8 cellular contexts compared by ENCODE assay signal in genomic region chr2:177212895-177213856, GRCh38. TPM values are rescaled to one million over a fixed set of nuclear protein-coding genes. Genes with fewer than 3 reads are reported as not detected.
DNase-seq lines count a peak whose midpoint lies in the region; ATAC-seq and TF ChIP-seq lines count a peak whose summit lies in the region.

No MANE protein-coding gene starts in this region.

- H3K4me1 Mint-ChIP-seq in CD8-positive, alpha-beta T cell (ENCODE audit: low read depth), result peaks cover 55% of the 10 kb centered on the region
- H3K4me1 Mint-ChIP-seq in activated CD8-positive, alpha-beta T cell treated with anti-CD3 and anti-CD28 coated beads for 36 hours (ENCODE audit: low read depth), result peaks cover 34% of the 10 kb centered on the region

- TF ChIP-seq CTCF in CD8-positive, alpha-beta T cell (IDR thresholded peaks at IDR 0.05), result no peak
- TF ChIP-seq CTCF in activated CD8-positive, alpha-beta T cell treated with anti-CD3 and anti-CD28 coated beads for 36 hours (IDR thresholded peaks at IDR 0.05), result no peak

- peaks cover 51% of the 10 kb centered on the region for H3K36me3 Mint-ChIP-seq in CD8-positive, alpha-beta T cell
- peaks cover 56% of the 10 kb centered on the region for H3K36me3 Mint-ChIP-seq in activated CD8-positive, alpha-beta T cell treated with anti-CD3 and anti-CD28 coated beads for 36 hours (ENCODE audit: low read depth)

- H3K27me3 Mint-ChIP-seq in CD8-positive, alpha-beta T cell (ENCODE audit: low read depth), result no peaks in the 10 kb centered on the region
- H3K27me3 Mint-ChIP-seq in activated CD8-positive, alpha-beta T cell treated with anti-CD3 and anti-CD28 coated beads for 36 hours, result no peaks in the 10 kb centered on the region

- CTCF ChIA-PET in CD8-positive, alpha-beta T cell (lab: Charles Lee), result interaction anchor here (1.4 to 1.6 kb wide), 2 partner anchors 51 to 120 kb away, joined by 4 to 15 read pairs; partner anchors contain the start of gene NFE2L2
- CTCF ChIA-PET in activated CD8-positive, alpha-beta T cell treated with anti-CD3 and anti-CD28 coated beads for 36 hours (lab: Charles Lee), result interaction anchor here (1.0 to 2.8 kb wide), 6 partner anchors 15 to 51 kb away, joined by 3 to 17 read pairs (median 10); partner anchors contain the start of gene NFE2L2

- no peaks in the 10 kb centered on the region for H3K27me3 ChIP-seq in CD8-positive, alpha-beta T cell (ENCODE audit: insufficient read depth, low read length)
- H3K27me3 ChIP-seq in ectodermal cell (ENCODE audit: control insufficient read depth, insufficient read depth, low read length, poor library complexity, severe bottlenecking), result no peaks in the 10 kb centered on the region

- H3K27ac ChIP-seq in CD8-positive, alpha-beta T cell (ENCODE audit: low read depth, low read length), result peak overlapping the region; percentile 100
- peak overlapping the region; percentile 99 for H3K27ac ChIP-seq in ectodermal cell (ENCODE audit: insufficient read depth, low read depth, low read length, poor library complexity, severe bottlenecking)

- ATAC-seq in CD8-positive, alpha-beta T cell, result peak; percentile 42
- ATAC-seq in GM19455 (IDR thresholded peaks at IDR 0.05; ENCODE audit: unreplicated experiment), result peak; percentile 55
- peak; percentile 20 for ATAC-seq in HG03575 (IDR thresholded peaks at IDR 0.05; ENCODE audit: extremely low read depth, insufficient number of reproducible peaks, low FRiP score, unreplicated experiment)
- ATAC-seq in activated CD8-positive, alpha-beta T cell treated with anti-CD3 and anti-CD28 coated beads for 36 hours, result peak; percentile 61

- intact Hi-C loops in CD8-positive, alpha-beta T cell (cut with DNase I, micrococcal nuclease), result loop anchor here (1.0 to 5.0 kb wide), 12 partner anchors 14 to 1239 kb away; partner anchors contain the start of genes AGPS (in 1 of the 2), LNPK (in 1 of the 2), NFE2L2 (in 1 of the 2) and PJVK (in 1 of the 2)
- intact Hi-C loops in activated CD8-positive, alpha-beta T cell treated with anti-CD3 and anti-CD28 coated beads for 36 hours (cut with micrococcal nuclease), result loop anchor here (2.0 kb wide), 1 partner anchor 52 kb away; the partner anchor contains the start of gene NFE2L2

- peak overlapping the region; percentile 100 for H3K27ac Mint-ChIP-seq in CD8-positive, alpha-beta T cell
- peak overlapping the region; percentile 98 for H3K27ac Mint-ChIP-seq in activated CD8-positive, alpha-beta T cell treated with anti-CD3 and anti-CD28 coated beads for 36 hours

- 1% methylated on average over 72 to 73 of the region's 74 CpGs for WGBS in ectodermal cell, 2 experiments

- H3K9me3 ChIP-seq in CD8-positive, alpha-beta T cell (ENCODE audit: low read length), result no peaks in the 10 kb centered on the region
- no peaks in the 10 kb centered on the region for H3K9me3 ChIP-seq in ectodermal cell (ENCODE audit: control insufficient read depth, low read length)

- no peaks in the 10 kb centered on the region for H3K9me3 Mint-ChIP-seq in CD8-positive, alpha-beta T cell
- H3K9me3 Mint-ChIP-seq in activated CD8-positive, alpha-beta T cell treated with anti-CD3 and anti-CD28 coated beads for 36 hours, result no peaks in the 10 kb centered on the region

- H3K4me3 Mint-ChIP-seq in CD8-positive, alpha-beta T cell, result peak overlapping the region; percentile 88
- H3K4me3 Mint-ChIP-seq in activated CD8-positive, alpha-beta T cell treated with anti-CD3 and anti-CD28 coated beads for 36 hours, result peak overlapping the region; percentile 88

- DNase-seq in CD8-positive, alpha-beta T cell, result peak; percentile 82 to 92 (median 88)
- DNase-seq in NCI-H82 treated with DMSO at 0.1 percent for 48 hours (lab: John Stamatoyannopoulos, UW; ENCODE audit: unreplicated experiment) (peak; percentile 68), medulla oblongata (ENCODE audit: extremely low spot score) (peak; percentile 79)
- peak; percentile 96 for DNase-seq in activated CD8-positive, alpha-beta T cell treated with anti-CD3 and anti-CD28 coated beads for 36 hours
- DNase-seq in stimulated activated CD4-positive, alpha-beta T cell treated with anti-CD3 and anti-CD28 coated beads, TNF-alpha, amount 100 ng/mL, for 4 hours (ENCODE audit: low read depth in 3 of 3), result peak; percentile 82 to 90 (median 87)

- POLR2A ChIA-PET in CD8-positive, alpha-beta T cell (lab: Charles Lee), result interaction anchor here (0.8 to 4.7 kb wide), 12 partner anchors 9 to 58 kb away, joined by 3 to 129 read pairs (median 3); partner anchors contain the start of gene NFE2L2
- POLR2A ChIA-PET in activated CD8-positive, alpha-beta T cell treated with anti-CD3 and anti-CD28 coated beads for 36 hours (lab: Charles Lee), result interaction anchor here (0.6 to 3.1 kb wide), 18 partner anchors 9 to 290 kb away, joined by 3 to 54 read pairs (median 5); partner anchors contain the start of gene NFE2L2

- peaks cover 20% of the 10 kb centered on the region for H3K36me3 ChIP-seq in CD8-positive, alpha-beta T cell (ENCODE audit: insufficient read depth, low read length)
- peaks cover 22% of the 10 kb centered on the region for H3K36me3 ChIP-seq in ectodermal cell (ENCODE audit: control insufficient read depth, insufficient read depth, low read length)

- peaks cover 57% of the 10 kb centered on the region for H3K4me1 ChIP-seq in CD8-positive, alpha-beta T cell (ENCODE audit: insufficient read depth, low read length)
- peaks cover 5% of the 10 kb centered on the region for H3K4me1 ChIP-seq in ectodermal cell (ENCODE audit: control insufficient read depth, insufficient read depth, low read length)

- peak overlapping the region; percentile 80 for H3K4me3 ChIP-seq in CD8-positive, alpha-beta T cell (ENCODE audit: low read depth, low read length)
- H3K4me3 ChIP-seq in ectodermal cell (ENCODE audit: insufficient read depth, low read depth, low read length), result peak overlapping the region; percentile 95

RNA-seq across cellular contexts. Expression of gene HNRNPA3, which starts 0.6 kb away (rescaled TPM):
- 100 to 1,000 TPM; 144 to 160 TPM for total RNA-seq in CD8-positive, alpha-beta T cell
- total RNA-seq in activated CD8-positive, alpha-beta T cell treated with anti-CD3 and anti-CD28 coated beads for 36 hours, result 100 to 1,000 TPM; 292 to 308 TPM
- polyA plus RNA-seq in ectodermal cell (2013, experiment 1 of 4), result 485 TPM
- 446 TPM for polyA plus RNA-seq in ectodermal cell (2013, experiment 2 of 4)
- polyA plus RNA-seq in ectodermal cell (2013, experiment 3 of 4), result 245 TPM
- polyA plus RNA-seq in ectodermal cell (2013, experiment 4 of 4), result 269 TPM

RNA-seq across cellular contexts. Expression of gene NFE2L2, which starts 51.4 kb away (rescaled TPM):
- total RNA-seq in CD8-positive, alpha-beta T cell, result 10 to 100 TPM; 81.7 to 88.7 TPM
- total RNA-seq in activated CD8-positive, alpha-beta T cell treated with anti-CD3 and anti-CD28 coated beads for 36 hours, result 10 to 100 TPM; 57.3 to 57.6 TPM
- polyA plus RNA-seq in ectodermal cell (2013, experiment 1 of 4), result 31.9 TPM
- polyA plus RNA-seq in ectodermal cell (2013, experiment 2 of 4), result 25.7 TPM
- 23.7 TPM for polyA plus RNA-seq in ectodermal cell (2013, experiment 3 of 4)
- polyA plus RNA-seq in ectodermal cell (2013, experiment 4 of 4), result 28.3 TPM

Comparison
In these comparisons a context has a peak if more than half of its experiments do, and no peak if none do; other contexts are left out.
1. Peak in every context shown above with its lines: DNase-seq, ATAC-seq, H3K4me3 ChIP-seq and H3K27ac ChIP-seq.